ENCODE assay signal across 1 cellular context in genomic region chr1:83693409-83694126, GRCh38.
TF ChIP-seq lines count a peak whose summit lies in the region.

No MANE protein-coding gene starts in this region.

TF ChIP-seq in GM12878, 131 proteins besides CTCF, POLR2A, EP300 and RAD21 (continued from another document):
- TF ChIP-seq REST (IDR thresholded peaks at IDR 0.05; ENCODE audit: low read depth, low read length) = no peak
